In genomic region chr11:12544986-12545775, GRCh38 we compare ENCODE assay signal across 19 cellular contexts.
"Had no signal": no experiment of that assay in that cellular context is flagged by ENCODE, and none has a peak within 500 bp of the region (broad histone marks: within the 10 kb centered on the region; RNA-seq: fewer than 3 reads in every experiment).

No MANE protein-coding gene starts in this region.

- H3K27me3 ChIP-seq: pancreas, stomach had no signal

- H3K9me3 Mint-ChIP-seq: activated naive CD8-positive, alpha-beta T cell treated with anti-CD3 and anti-CD28 coated beads, Interleukin-2, amount 50 U/mL, for 24 hours; central memory CD8-positive, alpha-beta T cell; dendritic cell treated with granulocyte-macrophage colony-stimulating factor and Interleukin-4, amounts not matched to agents 40 ng/mL and 50 ng/mL, for 4 days; effector memory CD8-positive, alpha-beta T cell; immature natural killer cell; memory B cell; T-cell had no signal

- H3K4me3 Mint-ChIP-seq: activated CD8-positive, alpha-beta T cell treated with anti-CD3 and anti-CD28 coated beads, Interleukin-2, amount 10 ng/mL, durations not matched to agents 7 days and 5 days; activated naive CD8-positive, alpha-beta T cell treated with anti-CD3 and anti-CD28 coated beads, Interleukin-2, amount 50 U/mL, for 24 hours; central memory CD8-positive, alpha-beta T cell; dendritic cell treated with granulocyte-macrophage colony-stimulating factor and Interleukin-4, amounts not matched to agents 40 ng/mL and 50 ng/mL, for 4 days; effector memory CD8-positive, alpha-beta T cell; immature natural killer cell; memory B cell; T-cell had no signal

- H3K27ac ChIP-seq: pancreas, stomach, thoracic aorta had no signal

- FAIRE-seq: pancreas had no signal

- H3K36me3 ChIP-seq: pancreas, stomach, thoracic aorta had no signal

- H3K27ac Mint-ChIP-seq: activated CD8-positive, alpha-beta T cell treated with anti-CD3 and anti-CD28 coated beads, Interleukin-2, amount 10 ng/mL, durations not matched to agents 7 days and 5 days; activated naive CD8-positive, alpha-beta T cell treated with anti-CD3 and anti-CD28 coated beads, Interleukin-2, amount 50 U/mL, for 24 hours; dendritic cell treated with granulocyte-macrophage colony-stimulating factor and Interleukin-4, amounts not matched to agents 40 ng/mL and 50 ng/mL, for 4 days; effector memory CD8-positive, alpha-beta T cell; immature natural killer cell; memory B cell; T-cell had no signal

- ATAC-seq: activated CD8-positive, alpha-beta T cell treated with anti-CD3 and anti-CD28 coated beads, Interleukin-2, amount 10 ng/mL, durations not matched to agents 7 days and 5 days; activated naive CD8-positive, alpha-beta T cell treated with anti-CD3 and anti-CD28 coated beads, Interleukin-2, amount 50 U/mL, for 24 hours; effector memory CD8-positive, alpha-beta T cell; left lobe of liver; pancreas; T-cell had no signal

- H3K4me3 ChIP-seq: pancreas, stomach, thoracic aorta had no signal

- H3K27me3 Mint-ChIP-seq: dendritic cell treated with granulocyte-macrophage colony-stimulating factor and Interleukin-4, amounts not matched to agents 40 ng/mL and 50 ng/mL, for 4 days had no signal

- H3K4me1 ChIP-seq: pancreas had no signal

- H3K4me1 Mint-ChIP-seq: activated naive CD8-positive, alpha-beta T cell treated with anti-CD3 and anti-CD28 coated beads, Interleukin-2, amount 50 U/mL, for 24 hours; central memory CD8-positive, alpha-beta T cell; immature natural killer cell; memory B cell; T-cell had no signal

- H3K36me3 Mint-ChIP-seq: immature natural killer cell, memory B cell, T-cell had no signal

- H3K9me3 ChIP-seq: pancreas, stomach, thoracic aorta had no signal

- DNase-seq: activated CD4-positive, alpha-beta T cell treated with anti-CD3 and anti-CD28 coated beads for 4 hours; activated CD8-positive, alpha-beta memory T cell treated with anti-CD3 and anti-CD28 coated beads, Interleukin-2, amount 50 U/mL, for 48 hours; activated CD8-positive, alpha-beta T cell treated with anti-CD3 and anti-CD28 coated beads, Interleukin-2, amount 10 ng/mL, durations not matched to agents 7 days and 5 days; activated naive CD4-positive, alpha-beta T cell treated with Interleukin-2 at 50 U/mL for 16 hours; activated naive CD8-positive, alpha-beta T cell treated with anti-CD3 and anti-CD28 coated beads, Interleukin-2, amount 50 U/mL, for 24 hours; effector memory CD8-positive, alpha-beta T cell; foreskin fibroblast; glutamatergic neuron; immature natural killer cell; pancreas; stimulated activated CD4-positive, alpha-beta T cell treated with anti-CD3 and anti-CD28 coated beads, Interleukin-4, amount 100 ng/mL, for 4 hours; stomach; T-cell; T1000 had no signal
